In the genomic region with DNA sequence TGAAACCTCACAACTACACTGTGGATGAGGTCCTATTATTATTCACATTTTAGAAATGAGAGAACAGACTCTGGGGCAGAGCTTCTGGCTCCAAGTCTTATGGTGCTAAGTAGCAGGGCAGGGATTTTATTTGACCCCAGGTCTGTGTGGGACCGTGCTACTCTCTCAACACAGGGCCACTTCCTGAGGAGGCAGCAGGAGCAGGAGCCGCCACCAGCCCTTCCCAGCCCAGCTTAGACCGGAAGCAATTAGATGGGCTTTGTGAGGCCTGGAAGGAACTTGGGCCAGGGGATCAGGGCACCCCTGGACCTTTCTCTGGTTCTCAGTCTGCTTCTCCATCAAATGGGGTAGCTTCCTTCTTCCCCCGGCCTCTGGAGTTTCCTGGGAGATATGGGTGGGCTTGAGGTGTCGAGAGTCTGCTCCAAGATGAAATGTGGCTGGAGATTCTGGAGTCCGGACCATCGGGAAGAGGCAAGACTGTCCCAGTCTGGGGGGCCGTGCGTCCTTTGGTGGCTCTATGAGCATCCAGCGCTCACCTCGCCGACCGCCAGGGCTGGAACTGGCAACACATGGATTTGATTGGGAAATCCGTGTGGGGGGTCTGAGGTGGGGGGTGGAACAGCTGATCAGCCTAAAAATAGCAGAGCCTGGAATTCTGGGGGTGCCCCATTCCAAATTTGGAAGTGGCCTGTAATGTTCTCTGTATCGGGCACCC, we compare ENCODE assay signal across 19 cellular contexts.
"Had no signal": no experiment of that assay in that cellular context is flagged by ENCODE, and none has a peak within 500 bp of the region (broad histone marks: within the 10 kb centered on the region; RNA-seq: fewer than 3 reads in every experiment).

No MANE protein-coding gene starts in this region.

- H2AFZ ChIP-seq: parathyroid adenoma had no signal

- H3K4me2 ChIP-seq: smooth muscle cell had no signal

- H3K4me3 ChIP-seq: esophagus squamous epithelium, lung, prostate gland, right atrium auricular region, smooth muscle cell, testis, tibial artery, uterus had no signal

- ATAC-seq: left ventricle myocardium superior; natural killer cell; sciatic nerve; stimulated activated memory B cell treated with anti-CD40 and anti-IgM and Interleukin-4, amounts not matched to agents 10 μg/mL and 1 μg/mL and 100 μg/mL, for 72 hours; stimulated activated naive CD8-positive, alpha-beta T cell treated with anti-CD3 and anti-CD28 coated beads, Interleukin-15, Interleukin-2, amounts not matched to agents 100 U/mL and 50 U/mL, for 24 hours had no signal

- H3K9ac ChIP-seq: parathyroid adenoma had no signal

- H3K27me3 ChIP-seq: testis, tibial artery, uterus had no signal

- H3K4me1 ChIP-seq: parathyroid adenoma, uterus had no signal

- H3K27ac ChIP-seq: esophagus squamous epithelium, parathyroid adenoma, prostate gland, right atrium auricular region, testis, tibial artery, uterus had no signal

- H3K36me3 ChIP-seq: esophagus squamous epithelium, prostate gland, right atrium auricular region, tibial artery, uterus had no signal

- H3K79me2 ChIP-seq: parathyroid adenoma had no signal

- DNase-seq: effector memory CD4-positive, alpha-beta T cell; erythroblast; esophagus squamous epithelium; foreskin melanocyte; left ventricle myocardium superior; natural killer cell; stimulated activated CD4-positive, alpha-beta T cell treated with anti-CD3 and anti-CD28 coated beads, Interleukin-4, amount 100 ng/mL, for 4 hours; stimulated activated naive CD8-positive, alpha-beta T cell treated with anti-CD3 and anti-CD28 coated beads, Interleukin-15, Interleukin-2, amounts not matched to agents 100 U/mL and 50 U/mL, for 24 hours; substantia nigra; testis; tibial artery; uterus had no signal

- H3K9me3 ChIP-seq: esophagus squamous epithelium, prostate gland, right atrium auricular region, testis, tibial artery, uterus had no signal
